Comparison of ENCODE assay signal across 25 cellular contexts in the genomic region with DNA sequence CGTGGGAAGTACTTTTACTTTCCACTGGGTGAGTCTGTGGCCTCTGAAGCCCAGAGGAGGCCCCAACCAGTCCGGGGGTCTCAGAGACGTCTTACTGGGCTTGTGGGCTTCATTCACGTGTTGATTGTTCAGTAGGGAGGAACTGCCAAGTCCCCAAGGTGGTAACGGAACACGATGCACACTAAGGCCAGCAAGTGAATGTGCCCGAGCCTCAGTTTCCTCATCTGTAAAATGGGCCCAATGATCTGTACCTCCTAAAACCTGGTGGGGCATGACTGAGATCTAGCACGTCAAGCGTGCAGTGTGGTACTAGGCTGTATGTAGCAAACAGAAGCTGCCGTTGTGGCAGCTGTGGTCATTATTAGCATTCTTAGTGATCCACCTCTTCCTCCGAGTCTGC.
"Had no signal": no experiment of that assay in that cellular context is flagged by ENCODE, and none has a peak within 500 bp of the region (broad histone marks: within the 10 kb centered on the region; RNA-seq: fewer than 3 reads in every experiment).

No MANE protein-coding gene starts in this region.

- H3K79me2 ChIP-seq: hepatocyte had no signal

- H3K36me3 Mint-ChIP-seq: immature natural killer cell, mesothelial cell of epicardium had no signal

- H3K36me3 ChIP-seq: esophagus muscularis mucosa, gastroesophageal sphincter, heart left ventricle, left lung, lower lobe of right lung had no signal

- H3K27ac Mint-ChIP-seq: immature natural killer cell, mesothelial cell of epicardium had no signal

- H3K4me2 ChIP-seq: hepatocyte had no signal

- H3K9me3 ChIP-seq: esophagus muscularis mucosa, gastroesophageal sphincter, heart left ventricle, left lung, lower lobe of right lung, mucosa of descending colon had no signal

- H3K4me3 ChIP-seq: coronary artery, dorsolateral prefrontal cortex, esophagus muscularis mucosa, gastroesophageal sphincter, heart left ventricle, hepatocyte, left lung, lower lobe of right lung, mucosa of descending colon had no signal

- H2AFZ ChIP-seq: hepatocyte had no signal

- ATAC-seq: foreskin keratinocyte, gastroesophageal sphincter, heart left ventricle, left cardiac atrium, left lung, left ventricle myocardium superior, lower lobe of right lung, mucosa of descending colon had no signal

- H3K4me3 Mint-ChIP-seq: immature natural killer cell, mesothelial cell of epicardium had no signal

- FAIRE-seq: colon, endothelial cell of umbilical vein, frontal cortex, kidney had no signal

- H3K4me1 ChIP-seq: foreskin keratinocyte, gastroesophageal sphincter, left lung, lower lobe of right lung had no signal

- H3K27ac ChIP-seq: coronary artery, dorsolateral prefrontal cortex, esophagus muscularis mucosa, foreskin keratinocyte, gastroesophageal sphincter, heart left ventricle, hepatocyte, left lung, lower lobe of right lung had no signal

- DNase-seq: dermis blood vessel endothelial cell; dorsolateral prefrontal cortex; effector CD4-positive, alpha-beta T cell; effector memory CD4-positive, alpha-beta T cell; foreskin keratinocyte; heart left ventricle; hypothalamus; immature natural killer cell; islet precursor cell; kidney; kidney glomerular epithelial cell; left cardiac atrium; left lung; left ventricle myocardium superior; lower lobe of right lung; mesenchymal stem cell; mucosa of descending colon had no signal

- H3K9me3 Mint-ChIP-seq: immature natural killer cell, mesothelial cell of epicardium had no signal
